In genomic region chr1:237749122-237749521, GRCh38 we compare ENCODE assay signal across 21 cellular contexts.
DNase-seq lines count a peak whose midpoint lies in the region; ATAC-seq and TF ChIP-seq lines count a peak whose summit lies in the region.
"Had no signal": no experiment of that assay in that cellular context is flagged by ENCODE, and none has a peak within 500 bp of the region (broad histone marks: within the 10 kb centered on the region; RNA-seq: fewer than 3 reads in every experiment).

No MANE protein-coding gene starts in this region.

- ATAC-seq in Right ventricle myocardium superior (ENCODE audit: poor library complexity) (peak; percentile 27), heart right ventricle (peak in 5 of 8 donors; percentile 23 to 59 (median 40)), left ventricle myocardium superior (peak; percentile 42), HG03135 (IDR thresholded peaks at IDR 0.05; ENCODE audit: unreplicated experiment) (no peak)
- ATAC-seq: CD8-positive, alpha-beta T cell; GM12878 had no signal

- H3K36me3 ChIP-seq in right atrium auricular region = no peaks in the 10 kb centered on the region
- peaks cover 0 to 7% (median 0%) of the 10 kb centered on the region in 9 donors for H3K36me3 ChIP-seq in heart right ventricle
- H3K36me3 ChIP-seq: BLaER1 had no signal

- intact Hi-C loops in Right ventricle myocardium superior (cut with DNase I) = no loop called here
- intact Hi-C loops in heart right ventricle (cut with DNase I) = no loop called here
- intact Hi-C loops in cardiac septum (cut with DNase I) = no loop called here
- intact Hi-C loops in left ventricle myocardium superior (cut with micrococcal nuclease) = no loop called here

- no peak for DNase-seq in Right ventricle myocardium superior
- no peak for DNase-seq in right atrium auricular region (ENCODE audit: low spot score)
- DNase-seq in heart right ventricle = no peak
- no peak for DNase-seq in cardiac septum (ENCODE audit: low spot score)
- DNase-seq in left ventricle myocardium superior = no peak
- no peak for DNase-seq in NCI-H2171 (lab: John Stamatoyannopoulos, UW)
- DNase-seq: Caco-2; CD4-positive, CD25-positive, alpha-beta regulatory T cell; CD8-positive, alpha-beta T cell; DMS153; DMS79; EL; GDM1; GM23248; H7; HCEC 1CT had no signal

- H3K4me3 ChIP-seq in right atrium auricular region = no peak overlapping the region
- H3K4me3 ChIP-seq in heart right ventricle = no peak overlapping the region
- H3K4me3 ChIP-seq: BLaER1, GM12878, GM23248 had no signal

- 36 to 53% methylated on average over 1 of the region's 1 CpG for WGBS in heart right ventricle, 2 donors

- H3K27ac ChIP-seq in right atrium auricular region (no peak overlapping the region), heart right ventricle (peak overlapping the region in 1 of 10 donors; percentile 18)
- H3K27ac ChIP-seq: 22Rv1, BLaER1, C4-2B, GM23248 had no signal

- TF ChIP-seq CTCF in right atrium auricular region (IDR thresholded peaks at IDR 0.05) (no peak), heart right ventricle (IDR thresholded peaks at IDR 0.05) (no peak)

- H3K27me3 ChIP-seq in right atrium auricular region = no peaks in the 10 kb centered on the region
- no peaks in the 10 kb centered on the region for H3K27me3 ChIP-seq in heart right ventricle
- H3K27me3 ChIP-seq: BLaER1 had no signal

- H3K4me1 ChIP-seq in right atrium auricular region (peaks cover 0 to 8% of the 10 kb centered on the region in 2 donors), heart right ventricle (peaks cover 0 to 44% (median 10%) of the 10 kb centered on the region in 9 donors)

- H3K9me3 ChIP-seq in right atrium auricular region = no peaks in the 10 kb centered on the region
- no peaks in the 10 kb centered on the region for H3K9me3 ChIP-seq in heart right ventricle
- H3K9me3 ChIP-seq: BLaER1, Caco-2 had no signal
